Comparison of ENCODE assay signal across 2 cellular contexts in genomic region chr11:66293777-66294625, GRCh38.
TF ChIP-seq lines count a peak whose summit lies in the region.

No MANE protein-coding gene starts in this region.

TF ChIP-seq in WTC11, 78 proteins besides CTCF, POLR2A, EP300 and RAD21 (continues in another document):
- no peak for TF ChIP-seq FOXP4 (CRISPR knock-in tag; IDR thresholded peaks at IDR 0.05)
- no peak for TF ChIP-seq USF2 (CRISPR knock-in tag; IDR thresholded peaks at IDR 0.05)
- TF ChIP-seq ZBTB21 (CRISPR knock-in tag; IDR thresholded peaks at IDR 0.05; ENCODE audit: borderline replicate concordance), result no peak
- no peak for TF ChIP-seq HMGA2 (CRISPR knock-in tag; IDR thresholded peaks at IDR 0.05)
- no peak for TF ChIP-seq USF1 (CRISPR knock-in tag; IDR thresholded peaks at IDR 0.05)
- no peak for TF ChIP-seq MAX (CRISPR knock-in tag; IDR thresholded peaks at IDR 0.05)
- no peak for TF ChIP-seq PREB (CRISPR knock-in tag; IDR thresholded peaks at IDR 0.05; ENCODE audit: borderline replicate concordance)
- TF ChIP-seq ATF2 (CRISPR knock-in tag; IDR thresholded peaks at IDR 0.05; ENCODE audit: borderline replicate concordance, low read depth), result no peak
- no peak for TF ChIP-seq ZNF263 (CRISPR knock-in tag; IDR thresholded peaks at IDR 0.05; ENCODE audit: low read depth)
- no peak for TF ChIP-seq ZNF219 (CRISPR knock-in tag; IDR thresholded peaks at IDR 0.05; ENCODE audit: borderline replicate concordance)
- TF ChIP-seq SP1 (CRISPR knock-in tag; conservative IDR thresholded peaks at IDR 0.05), result no peak
- no peak for TF ChIP-seq ATF3 (CRISPR knock-in tag; conservative IDR thresholded peaks at IDR 0.05)
- TF ChIP-seq STAT6 (CRISPR knock-in tag; conservative IDR thresholded peaks at IDR 0.05; ENCODE audit: low read depth), result no peak
- no peak for TF ChIP-seq E2F1 (CRISPR knock-in tag; IDR thresholded peaks at IDR 0.05)
- TF ChIP-seq IRF2 (CRISPR knock-in tag; IDR thresholded peaks at IDR 0.05; ENCODE audit: borderline replicate concordance, low read depth), result no peak

TF ChIP-seq in H1, 55 proteins besides CTCF, POLR2A, EP300 and RAD21:
- no peak for TF ChIP-seq MAX (IDR thresholded peaks at IDR 0.05)
- TF ChIP-seq SUZ12 (IDR thresholded peaks at IDR 0.05; ENCODE audit: low read length), result no peak
- TF ChIP-seq KDM4A (IDR thresholded peaks at IDR 0.05; ENCODE audit: low read depth, low read length, severe bottlenecking), result no peak
- TF ChIP-seq TCF12 (IDR thresholded peaks at IDR 0.05; ENCODE audit: low read depth, low read length), result no peak
- no peak for TF ChIP-seq ASH2L (IDR thresholded peaks at IDR 0.05; ENCODE audit: low read length)
- TF ChIP-seq NRF1 (IDR thresholded peaks at IDR 0.05; ENCODE audit: low read depth, low read length), result no peak
- TF ChIP-seq TAF7 (optimal IDR thresholded peaks at IDR 0.05; ENCODE audit: borderline replicate concordance, low read depth, low read length), result no peak
- TF ChIP-seq BACH1 (IDR thresholded peaks at IDR 0.05; ENCODE audit: low read length), result no peak
- no peak for TF ChIP-seq KDM5A (IDR thresholded peaks at IDR 0.05; ENCODE audit: low read length)
- TF ChIP-seq PHF8 (conservative IDR thresholded peaks at IDR 0.05; ENCODE audit: low read depth, low read length), result no peak
- TF ChIP-seq SIX5 (IDR thresholded peaks at IDR 0.05; ENCODE audit: low read depth, low read length), result no peak
